Comparison of ENCODE assay signal across 17 cellular contexts in the genomic region with DNA sequence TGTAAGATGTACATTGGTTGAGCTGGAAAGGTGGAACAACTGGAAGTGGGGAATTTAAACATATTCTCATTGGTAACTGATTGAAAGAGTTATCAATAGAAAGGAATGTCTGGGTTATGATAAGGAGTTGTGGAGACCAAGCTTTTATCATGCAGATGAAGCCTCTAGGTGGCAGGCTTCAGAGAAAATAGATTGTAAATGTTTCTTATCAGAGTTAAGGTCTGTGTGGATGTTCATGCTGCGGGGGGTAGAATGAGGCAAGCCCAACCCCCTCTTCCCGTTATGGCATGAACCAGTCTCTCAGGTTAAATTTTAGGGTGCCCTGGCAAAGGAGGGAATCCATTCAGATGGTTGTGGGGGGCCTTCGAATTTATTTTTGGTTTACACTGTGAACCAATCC. TPM values are rescaled to one million over a fixed set of nuclear protein-coding genes. Genes with fewer than 3 reads are reported as not detected.
DNase-seq lines count a peak whose midpoint lies in the region; ATAC-seq and TF ChIP-seq lines count a peak whose summit lies in the region.
"Had no signal": no experiment of that assay in that cellular context is flagged by ENCODE, and none has a peak within 500 bp of the region (broad histone marks: within the 10 kb centered on the region; RNA-seq: fewer than 3 reads in every experiment).

No MANE protein-coding gene starts in this region.

- H3K9me3 ChIP-seq in DND-41 (ENCODE audit: insufficient read depth, low read length, severe bottlenecking) (no peaks in the 10 kb centered on the region), right atrium auricular region (no peaks in the 10 kb centered on the region)

- H3K4me3 Mint-ChIP-seq in chondrocyte (ENCODE audit: unreplicated experiment) (no peak overlapping the region), neural crest cell (no peak overlapping the region)
- H3K4me3 Mint-ChIP-seq: effector memory CD8-positive, alpha-beta T cell had no signal

- H3K36me3 ChIP-seq in DND-41 (ENCODE audit: insufficient read depth, low read length) (no peaks in the 10 kb centered on the region), right atrium auricular region (no peaks in the 10 kb centered on the region)

- H3K27ac ChIP-seq in DND-41 (ENCODE audit: low read length) = no peak overlapping the region
- H3K27ac ChIP-seq in right atrium auricular region = no peak overlapping the region
- H3K27ac ChIP-seq: BLaER1, parathyroid adenoma had no signal

- no peak overlapping the region for H2AFZ ChIP-seq in DND-41 (ENCODE audit: low read depth, low read length)
- H2AFZ ChIP-seq: parathyroid adenoma had no signal

- H3K4me1 ChIP-seq in DND-41 (ENCODE audit: insufficient read depth, low read length) = no peaks in the 10 kb centered on the region
- no peaks in the 10 kb centered on the region for H3K4me1 ChIP-seq in right atrium auricular region
- H3K4me1 ChIP-seq: BLaER1, parathyroid adenoma had no signal

- no peaks in the 10 kb centered on the region for H3K27me3 Mint-ChIP-seq in chondrocyte (ENCODE audit: low read depth)
- H3K27me3 Mint-ChIP-seq in neural crest cell (ENCODE audit: low read depth) = no peaks in the 10 kb centered on the region
- H3K27me3 Mint-ChIP-seq: effector memory CD8-positive, alpha-beta T cell had no signal

- H3K4me1 Mint-ChIP-seq in chondrocyte (ENCODE audit: low read depth) (no peaks in the 10 kb centered on the region), neural crest cell (peaks cover 15% of the 10 kb centered on the region)

- ATAC-seq in DND-41 (ENCODE audit: insufficient read depth, low read depth) (no peak), HG03097 (IDR thresholded peaks at IDR 0.05; ENCODE audit: low FRiP score, unreplicated experiment) (no peak)
- ATAC-seq: activated CD4-positive, CD25-positive, alpha-beta regulatory T cell treated with anti-CD3 and anti-CD28 coated beads, Interleukin-2, amount 50 U/mL, for 24 hours; effector memory CD8-positive, alpha-beta T cell had no signal

- DNase-seq in DND-41 (no peak), NB4 (ENCODE audit: low read depth) (peak; percentile 5), chondrocyte (ENCODE audit: low spot score) (no peak), neural crest cell (ENCODE audit: low read depth, low spot score) (no peak), HCEC 1CT (no peak), right atrium auricular region (ENCODE audit: low spot score) (no peak)
- no peak for DNase-seq in stimulated activated naive CD4-positive, alpha-beta T cell (lab: John Stamatoyannopoulos, UW)
- DNase-seq: activated naive CD4-positive, alpha-beta T cell treated with anti-CD3 and anti-CD28 coated beads, Interleukin-2, amount 50 U/mL, for 16 hours; effector memory CD8-positive, alpha-beta T cell; IMR-90; NCI-H345; stimulated activated CD4-positive, alpha-beta T cell treated with anti-CD3 and anti-CD28 coated beads, Interleukin-15, amount 100 ng/mL, for 24 hours; substantia nigra had no signal

- H3K36me3 Mint-ChIP-seq in chondrocyte (ENCODE audit: low read depth) (peaks cover 28% of the 10 kb centered on the region), neural crest cell (ENCODE audit: low read depth) (peaks cover 20% of the 10 kb centered on the region)

- H3K27me3 ChIP-seq in DND-41 (ENCODE audit: insufficient read depth, low read length, poor library complexity) (no peaks in the 10 kb centered on the region), right atrium auricular region (no peaks in the 10 kb centered on the region)
- H3K27me3 ChIP-seq: BLaER1 had no signal

- peak; percentile 31 for TF ChIP-seq CTCF in DND-41 (IDR thresholded peaks at IDR 0.05; ENCODE audit: borderline replicate concordance, extremely low read depth, low read length, poor library complexity, severe bottlenecking)
- peak; percentile 24 for TF ChIP-seq CTCF in NB4 (IDR thresholded peaks at IDR 0.05; ENCODE audit: low read depth, low read length)
- peak; percentile 69 for TF ChIP-seq CTCF in chondrocyte (IDR thresholded peaks at IDR 0.05)
- peak; percentile 46 for TF ChIP-seq CTCF in neural crest cell (conservative IDR thresholded peaks at IDR 0.05)
- peak in 1 of 2 donors; percentile 12 for TF ChIP-seq CTCF in right atrium auricular region (IDR thresholded peaks at IDR 0.05)

- TF ChIP-seq POLR2A in NB4 (IDR thresholded peaks at IDR 0.05; ENCODE audit: extremely low read depth, insufficient read length) = no peak

- H3K9ac ChIP-seq in DND-41 (ENCODE audit: low read depth, low read length) = no peak overlapping the region
- H3K9ac ChIP-seq: BLaER1, parathyroid adenoma had no signal

- no peaks in the 10 kb centered on the region for H4K20me1 ChIP-seq in DND-41 (ENCODE audit: insufficient read depth, low read length)
- H4K20me1 ChIP-seq: BLaER1 had no signal

- peaks cover 4% of the 10 kb centered on the region for H3K9me3 Mint-ChIP-seq in chondrocyte (ENCODE audit: low read depth)
- H3K9me3 Mint-ChIP-seq in neural crest cell = peaks cover 3% of the 10 kb centered on the region
- H3K9me3 Mint-ChIP-seq: effector memory CD8-positive, alpha-beta T cell had no signal

- H3K79me2 ChIP-seq in DND-41 (ENCODE audit: insufficient read depth, low read length) = no peaks in the 10 kb centered on the region
- H3K79me2 ChIP-seq: parathyroid adenoma had no signal

- no peak overlapping the region for H3K4me2 ChIP-seq in DND-41 (ENCODE audit: insufficient read depth, low read length)
- H3K4me2 ChIP-seq: BLaER1 had no signal

- no peak overlapping the region for H3K4me3 ChIP-seq in DND-41 (ENCODE audit: low read depth in 1 of 2, low read length in 2 of 2)
- H3K4me3 ChIP-seq in NB4 (ENCODE audit: low read depth, low read length) = no peak overlapping the region
- no peak overlapping the region for H3K4me3 ChIP-seq in right atrium auricular region
- H3K4me3 ChIP-seq: BLaER1 had no signal

- no peak overlapping the region for H3K27ac Mint-ChIP-seq in chondrocyte (ENCODE audit: unreplicated experiment)
- H3K27ac Mint-ChIP-seq in neural crest cell (ENCODE audit: unreplicated experiment) = no peak overlapping the region
- H3K27ac Mint-ChIP-seq: effector memory CD8-positive, alpha-beta T cell had no signal

RNA-seq across cellular contexts. Expression of a gene that starts 16.0 kb away (rescaled TPM):
- total RNA-seq in chondrocyte = 27.4 to 36.4 TPM (median 35.3 TPM) in 3 replicates
- 8.8 and 11.2 TPM in 2 replicates for total RNA-seq in neural crest cell
- total RNA-seq in right atrium auricular region = 10 to 100 TPM in 1 of 2 donors, 1 to 10 TPM in 1; 6.1 to 10.0 TPM
